In the genomic region with DNA sequence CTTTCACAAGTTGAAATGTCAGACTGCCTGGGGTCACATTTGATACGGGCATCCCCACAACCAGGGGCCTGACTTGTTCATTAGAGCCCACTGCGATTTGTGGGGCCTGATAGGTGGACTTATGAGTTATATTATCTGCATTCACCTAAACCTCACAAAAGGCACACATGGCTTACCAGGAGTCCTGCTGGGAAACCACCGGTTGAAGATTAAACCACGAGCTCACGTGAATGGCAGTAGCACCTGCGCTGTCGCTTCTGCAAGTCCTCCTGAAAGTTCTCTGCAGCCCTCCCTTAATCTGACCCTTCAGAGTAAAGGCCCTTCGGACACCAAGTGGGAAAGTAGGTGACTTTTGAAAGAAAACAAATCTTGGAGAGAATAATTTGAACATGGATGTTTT, we compare ENCODE assay signal across 14 cellular contexts.
DNase-seq lines count a peak whose midpoint lies in the region; ATAC-seq, FAIRE-seq and TF ChIP-seq lines count a peak whose summit lies in the region.
"Had no signal": no experiment of that assay in that cellular context is flagged by ENCODE, and none has a peak within 500 bp of the region (broad histone marks: within the 10 kb centered on the region; RNA-seq: fewer than 3 reads in every experiment).

No MANE protein-coding gene starts in this region.

- no peak overlapping the region for H3K4me3 Mint-ChIP-seq in memory B cell

- H3K27me3 ChIP-seq in esophagus muscularis mucosa (no peaks in the 10 kb centered on the region), lower lobe of right lung (ENCODE audit: low read depth) (no peaks in the 10 kb centered on the region)

- peaks cover 4% of the 10 kb centered on the region for H3K4me1 Mint-ChIP-seq in memory B cell

- H3K27me3 Mint-ChIP-seq in memory B cell = no peaks in the 10 kb centered on the region

- H3K27ac Mint-ChIP-seq in memory B cell = peak overlapping the region; percentile 20

- H3K36me3 ChIP-seq in esophagus muscularis mucosa = peaks cover 0 to 2% (median 0%) of the 10 kb centered on the region in 4 donors
- H3K36me3 ChIP-seq in lower lobe of right lung = no peaks in the 10 kb centered on the region

- no peak for FAIRE-seq in H54 (lab: Jason Lieb, UNC)

- TF ChIP-seq EP300 in esophagus muscularis mucosa (IDR thresholded peaks at IDR 0.05) = no peak

- no peaks in the 10 kb centered on the region for H3K9me3 Mint-ChIP-seq in memory B cell

- TF ChIP-seq CTCF in esophagus muscularis mucosa (IDR thresholded peaks at IDR 0.05) = no peak
- no peak for TF ChIP-seq CTCF in lower lobe of right lung (IDR thresholded peaks at IDR 0.05)

- H3K4me1 ChIP-seq in esophagus muscularis mucosa (no peaks in the 10 kb centered on the region), lower lobe of right lung (no peaks in the 10 kb centered on the region)

- no peak overlapping the region for H3K27ac ChIP-seq in esophagus muscularis mucosa (replicated peaks in 1 of 4)
- no peak overlapping the region for H3K27ac ChIP-seq in lower lobe of right lung

- H3K9me3 ChIP-seq in esophagus muscularis mucosa (no peaks in the 10 kb centered on the region), lower lobe of right lung (no peaks in the 10 kb centered on the region)

- 85% methylated on average over 8 of the region's 8 CpGs for WGBS in esophagus muscularis mucosa

- ATAC-seq in GM18907 (IDR thresholded peaks at IDR 0.05; ENCODE audit: unreplicated experiment) = peak; percentile 96
- ATAC-seq in GM21619 (IDR thresholded peaks at IDR 0.05; ENCODE audit: unreplicated experiment) = peak; percentile 96
- ATAC-seq in HG03175 (IDR thresholded peaks at IDR 0.05; ENCODE audit: unreplicated experiment) = peak; percentile 97
- ATAC-seq in memory B cell (ENCODE audit: low read depth) = peak; percentile 94
- ATAC-seq in lower lobe of right lung = no peak

- intact Hi-C loops in esophagus muscularis mucosa (cut with DNase I) (no loop called here), lower lobe of right lung (cut with DNase I) (no loop called here)

- H3K4me3 ChIP-seq in esophagus muscularis mucosa (no peak overlapping the region), lower lobe of right lung (no peak overlapping the region)

- DNase-seq in memory B cell (ENCODE audit: low spot score in 2 of 2) = peak in 1 of 2 donors; percentile 18
- DNase-seq in esophagus muscularis mucosa (ENCODE audit: extremely low spot score) = no peak
- DNase-seq in lower lobe of right lung = no peak
- no peak for DNase-seq in H54 (ENCODE audit: insufficient read length, low spot score)
- no peak for DNase-seq in DMS79 (lab: John Stamatoyannopoulos, UW)
- DNase-seq: activated CD4-positive, alpha-beta T cell treated with anti-CD3 and anti-CD28 coated beads for 4 hours; activated naive CD4-positive, alpha-beta T cell treated with anti-CD3 and anti-CD28 coated beads, Interleukin-2, amount 50 U/mL, for 16 hours; cortex of kidney; glutamatergic neuron; mesendoderm; SIG-M5 had no signal

- peaks cover 2% of the 10 kb centered on the region for H3K36me3 Mint-ChIP-seq in memory B cell

- TF ChIP-seq POLR2A in esophagus muscularis mucosa (IDR thresholded peaks at IDR 0.05; ENCODE audit: low read depth) (no peak), H54 (IDR thresholded peaks at IDR 0.05; ENCODE audit: low read depth, low read length) (no peak)

Comparison
In these comparisons a context has a peak if more than half of its experiments do, and no peak if none do; other contexts are left out.
1. ATAC-seq: peak in GM18907 (single experiment), GM21619 (single experiment), HG03175 (single experiment) and memory B cell (single experiment); none in lower lobe of right lung (0 of 2).